In genomic region chr19:45467456-45468158, GRCh38 we compare ENCODE assay signal across 8 cellular contexts. TPM values are rescaled to one million over a fixed set of nuclear protein-coding genes. Genes with fewer than 3 reads are reported as not detected.
A peak's percentile ranks its signal among the peaks of the same experiment; 100 is the strongest.
DNase-seq lines count a peak whose midpoint lies in the region; ATAC-seq and TF ChIP-seq lines count a peak whose summit lies in the region.

TSS of gene FOSB (plus strand) at chr19:45467996. CDS start at chr19:45468587, 591 bp downstream.

- H3K4me1 ChIP-seq in Caco-2 (peaks cover 9% of the 10 kb centered on the region; the same call in 1 of the 2 replicates), esophagus squamous epithelium (peaks cover 23 to 41% (median 23%) of the 10 kb centered on the region in 3 donors)

- CTCF ChIA-PET in Caco-2 (lab: Charles Lee), result interaction anchor here (0.6 to 6.3 kb wide), 8 partner anchors 8 to 77 kb away, joined by 3 to 116 read pairs (median 14); no protein-coding TSS in a partner anchor

- peak within 1 kb of the TSS; percentile 98 for H3K27ac Mint-ChIP-seq in Caco-2 (ENCODE audit: unreplicated experiment)
- H3K27ac Mint-ChIP-seq in activated T-cell treated with anti-CD3 and anti-CD28 coated beads, Interleukin-2, amount 50 U/mL, for 72 hours, result peak within 1 kb of the TSS; percentile 94

- H3K36me3 ChIP-seq in Caco-2 (ENCODE audit: control insufficient read depth, insufficient read depth, low read length) (no peaks in the 10 kb centered on the region), esophagus squamous epithelium (no peaks in the 10 kb centered on the region)

- ATAC-seq in GM21390 (IDR thresholded peaks at IDR 0.05; ENCODE audit: unreplicated experiment), result peak; percentile 43
- peak; percentile 28 to 36 for ATAC-seq in activated T-cell treated with anti-CD3 and anti-CD28 coated beads, Interleukin-2, amount 50 U/mL, for 72 hours (replicated peaks in 1 of 2)

- no TSS peak for BruUV-seq in Caco-2 (replicated peaks; lab: Mats Ljungman, UMichigan)

- TF ChIP-seq POLR2A in esophagus squamous epithelium (IDR thresholded peaks at IDR 0.05), result peak in 3 of 4 donors; percentile 75 to 91 (median 89)

- peaks cover 36% of the 10 kb centered on the region for H3K36me3 Mint-ChIP-seq in Caco-2 (ENCODE audit: insufficient read depth, unreplicated experiment)
- no peaks in the 10 kb centered on the region for H3K36me3 Mint-ChIP-seq in activated T-cell treated with anti-CD3 and anti-CD28 coated beads, Interleukin-2, amount 50 U/mL, for 72 hours (ENCODE audit: insufficient read depth in 2 of 2)

- H3K4me3 ChIP-seq in Caco-2 (ENCODE audit: low read depth, low read length) (peak within 1 kb of the TSS; percentile 74), esophagus squamous epithelium (peak within 1 kb of the TSS; percentile 61 to 84 (median 78))
- H3K4me3 ChIP-seq in Jurkat, Clone E6-1 (ENCODE audit: low read length), result peak within 1 kb of the TSS; percentile 86

- H3K9me3 ChIP-seq in Caco-2 (no peaks in the 10 kb centered on the region), esophagus squamous epithelium (no peaks in the 10 kb centered on the region)

- H3K4me1 Mint-ChIP-seq in Caco-2 (ENCODE audit: low read depth, unreplicated experiment), result peaks cover 2% of the 10 kb centered on the region
- H3K4me1 Mint-ChIP-seq in activated T-cell treated with anti-CD3 and anti-CD28 coated beads, Interleukin-2, amount 50 U/mL, for 72 hours (ENCODE audit: low read depth), result peaks cover 36% of the 10 kb centered on the region

- peak within 1 kb of the TSS; percentile 98 to 99 (median 98) for H3K27ac ChIP-seq in esophagus squamous epithelium

- intact Hi-C loops in Caco-2 (cut with micrococcal nuclease; ENCODE audit: unreplicated experiment) (no loop called here), esophagus squamous epithelium (cut with DNase I) (no loop called here)

- POLR2A ChIA-PET in Caco-2 (lab: Charles Lee), result interaction anchor here (0.5 to 4.4 kb wide), 17 partner anchors 9 to 1789 kb away, joined by 3 to 38 read pairs (median 5); partner anchors contain the start of genes CCDC9, FBXO46, QPCTL and SIX5

- DNase-seq in Caco-2 (peak; percentile 96 to 97), esophagus squamous epithelium (lab: John Stamatoyannopoulos, UW) (peak; percentile 84), myocyte (ENCODE audit: low read depth) (peak; percentile 96)
- peak; percentile 89 for DNase-seq in Jurkat, Clone E6-1 (ENCODE audit: low read depth, low spot score)
- peak; percentile 95 for DNase-seq in activated T-cell treated with anti-CD3 and anti-CD28 coated beads, Interleukin-2, amount 50 U/mL, for 72 hours
- DNase-seq in stimulated activated CD8-positive, alpha-beta memory T cell treated with anti-CD3 and anti-CD28 coated beads, Interleukin-7, amount 100 ng/mL, for 4 hours (ENCODE audit: low read depth in 2 of 2), result peak; percentile 91 to 92

- no peaks in the 10 kb centered on the region for H3K27me3 ChIP-seq in Caco-2 (replicated peaks; ENCODE audit: control insufficient read depth, insufficient read depth, low read length)
- peaks cover 0 to 7% (median 0%) of the 10 kb centered on the region in 4 donors for H3K27me3 ChIP-seq in esophagus squamous epithelium

- TF ChIP-seq CTCF in Caco-2 (IDR thresholded peaks at IDR 0.05; ENCODE audit: insufficient read depth in 1 of 2, low read depth in 1 of 2, low read length in 1 of 2, severe bottlenecking in 1 of 2, unreplicated experiment in 1 of 2), result no peak
- peak in 1 of 6 experiments; percentile 16 for TF ChIP-seq CTCF in esophagus squamous epithelium (IDR thresholded peaks at IDR 0.05)

- H3K4me3 Mint-ChIP-seq in Caco-2 (ENCODE audit: unreplicated experiment), result peak within 1 kb of the TSS; percentile 92
- H3K4me3 Mint-ChIP-seq in activated T-cell treated with anti-CD3 and anti-CD28 coated beads, Interleukin-2, amount 50 U/mL, for 72 hours, result peak within 1 kb of the TSS; percentile 95 to 97

- no peaks in the 10 kb centered on the region for H3K9me3 Mint-ChIP-seq in Caco-2 (ENCODE audit: unreplicated experiment)
- H3K9me3 Mint-ChIP-seq in activated T-cell treated with anti-CD3 and anti-CD28 coated beads, Interleukin-2, amount 50 U/mL, for 72 hours, result no peaks in the 10 kb centered on the region

- 0% methylated on average over 10 of the region's 56 CpGs for WGBS in esophagus squamous epithelium, 2 donors

- no peaks in the 10 kb centered on the region for H3K27me3 Mint-ChIP-seq in Caco-2 (ENCODE audit: insufficient read depth, unreplicated experiment)
- peaks cover 13% of the 10 kb centered on the region for H3K27me3 Mint-ChIP-seq in activated T-cell treated with anti-CD3 and anti-CD28 coated beads, Interleukin-2, amount 50 U/mL, for 72 hours (ENCODE audit: low read depth)

TF ChIP-seq in PFSK-1, 5 proteins besides CTCF, POLR2A, EP300 and RAD21:
- TF ChIP-seq TAF1 (IDR thresholded peaks at IDR 0.05; ENCODE audit: borderline replicate concordance, insufficient read depth, low read length) (peak; percentile 78; the same call in 1 of the 2 replicates), REST (IDR thresholded peaks at IDR 0.05; ENCODE audit: insufficient read depth in 1 of 2, low read depth in 2 of 2, low read length in 2 of 2) (no peak; a peak in 1 of 4 replicates), FOXP2 (optimal IDR thresholded peaks at IDR 0.05; ENCODE audit: borderline replicate concordance, extremely low read depth, extremely low read length, insufficient read depth) (peak; percentile 51), POLR2AphosphoS5 (IDR thresholded peaks at IDR 0.05; ENCODE audit: low read depth, low read length) (peak; percentile 82; the same call in 1 of the 2 replicates), SIN3A (IDR thresholded peaks at IDR 0.05; ENCODE audit: borderline replicate concordance, insufficient read depth, low read length) (no peak; the same call in none of the 2 replicates)
TF ChIP-seq in PFSK-1: peak in this region for 3.

RNA-seq across cellular contexts. Expression of gene FOSB, which starts in this region (rescaled TPM):
- total RNA-seq in Caco-2 (2022) (6.4 TPM in 2 replicates), esophagus squamous epithelium (1 to 10 TPM; 1.7 to 4.6 (median 2.5) TPM), myocyte (2.0 and 4.1 TPM in 2 replicates)
- 1.1 TPM for polyA plus RNA-seq in Jurkat, Clone E6-1 (2012; ENCODE audit: insufficient read depth, insufficient read length)
- polyA plus RNA-seq in PFSK-1 (2012; ENCODE audit: insufficient read length, low read depth), result 1.7 TPM
- total RNA-seq in activated T-cell treated with anti-CD3 and anti-CD28 coated beads, Interleukin-2, amount 50 U/mL, for 72 hours, result 10 to 100 TPM; 20.3 to 24.6 TPM
- polyA plus RNA-seq in myocyte (2012), result 0.79 TPM

Comparison
In these comparisons a context has a peak if more than half of its experiments do, and no peak if none do; other contexts are left out.
1. Peak in every context shown above with its lines: DNase-seq, ATAC-seq, H3K4me3 ChIP-seq and H3K27ac ChIP-seq.